In the genomic region with DNA sequence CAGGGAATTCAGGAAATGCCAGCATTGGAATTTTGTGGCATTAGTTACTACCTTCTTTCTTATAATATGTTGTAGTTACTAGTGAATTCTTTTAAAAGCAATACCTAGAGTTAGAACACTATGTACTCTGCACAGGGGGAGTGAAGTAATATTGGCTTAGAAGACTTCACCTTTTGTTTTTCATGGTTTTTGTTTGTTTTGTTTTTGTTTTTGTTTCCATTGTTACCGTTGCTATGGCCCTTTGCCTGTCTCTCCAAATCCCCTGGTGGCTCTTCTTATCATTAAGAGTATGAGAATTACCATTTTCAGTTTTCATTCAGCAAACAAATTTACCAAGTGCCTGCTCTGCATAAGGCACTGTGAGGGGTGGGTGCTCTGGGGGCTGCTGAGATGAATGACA, we compare ENCODE assay signal across 9 cellular contexts.
A peak's percentile ranks its signal among the peaks of the same experiment; 100 is the strongest.
DNase-seq lines count a peak whose midpoint lies in the region; ATAC-seq, FAIRE-seq and TF ChIP-seq lines count a peak whose summit lies in the region.
"Had no signal": no experiment of that assay in that cellular context is flagged by ENCODE, and none has a peak within 500 bp of the region (broad histone marks: within the 10 kb centered on the region; RNA-seq: fewer than 3 reads in every experiment).

No MANE protein-coding gene starts in this region.

- H3K27ac ChIP-seq in coronary artery, result no peak overlapping the region

- no peak overlapping the region for H3K4me3 ChIP-seq in coronary artery

- ATAC-seq in HG02973 (IDR thresholded peaks at IDR 0.05; ENCODE audit: unreplicated experiment), result peak; percentile 63
- ATAC-seq in GM21825 (IDR thresholded peaks at IDR 0.05; ENCODE audit: unreplicated experiment), result no peak

- DNase-seq in ELR (ENCODE audit: low read depth) (peak; percentile 26), amniotic epithelial cell (ENCODE audit: low read depth) (peak; percentile 73), left kidney (ENCODE audit: low read depth, low spot score) (peak; percentile 56), coronary artery (ENCODE audit: low spot score) (no peak), GM19238 (ENCODE audit: insufficient read length, low spot score) (no peak), HTR-8/SVneo (ENCODE audit: insufficient read length, low spot score) (no peak)

- TF ChIP-seq CTCF in coronary artery (IDR thresholded peaks at IDR 0.05), result no peak

- no peak for FAIRE-seq in HTR-8/SVneo (lab: Jason Lieb, UNC)
- FAIRE-seq: colon had no signal

Comparison
In these comparisons a context has a peak if more than half of its experiments do, and no peak if none do; other contexts are left out.
1. DNase-seq: peak in ELR (single experiment), amniotic epithelial cell (single experiment) and left kidney (single experiment); none in coronary artery (single experiment), GM19238 (single experiment) and HTR-8/SVneo (single experiment).